8 cellular contexts compared by ENCODE assay signal in the genomic region with DNA sequence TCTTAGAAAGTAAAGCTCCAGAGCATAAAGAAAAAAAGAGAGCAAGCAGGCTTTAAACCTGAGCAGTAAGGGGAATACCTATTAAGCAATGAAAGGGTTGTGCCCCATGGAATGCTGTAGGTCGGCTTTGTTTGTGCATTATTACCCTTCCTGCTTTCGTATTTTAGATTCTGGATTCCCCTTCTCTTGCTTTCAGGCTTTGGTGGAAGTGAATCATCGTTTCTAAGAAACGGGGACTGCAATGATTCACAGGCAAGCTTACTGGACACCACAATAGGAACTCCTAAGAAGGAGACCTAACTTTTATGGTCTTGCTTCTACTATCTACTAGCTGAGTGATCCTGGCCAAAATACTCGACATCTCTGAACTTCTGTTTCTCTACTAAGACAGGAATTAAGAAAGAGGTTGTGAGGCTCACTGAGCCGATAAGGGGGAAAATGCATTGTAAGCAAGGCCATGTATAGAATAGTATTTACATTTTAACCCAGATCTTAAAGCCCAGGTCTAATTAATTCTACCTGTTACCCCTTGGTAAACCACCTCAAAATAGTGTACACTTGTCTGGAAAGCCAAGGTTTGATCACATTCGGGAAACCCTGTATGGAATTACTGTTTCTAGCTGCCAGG. TPM values are rescaled to one million over a fixed set of nuclear protein-coding genes. Genes with fewer than 3 reads are reported as not detected.
DNase-seq lines count a peak whose midpoint lies in the region; ATAC-seq and TF ChIP-seq lines count a peak whose summit lies in the region.

No MANE protein-coding gene starts in this region.

- peak; percentile 48 to 68 for DNase-seq in AML-193 (lab: John Stamatoyannopoulos, UW)
- peak; percentile 89 for DNase-seq in glomerular endothelial cell (ENCODE audit: extremely low read depth, low read depth, low spot score)
- peak; percentile 89 for DNase-seq in stromal cell of bone marrow (ENCODE audit: low read depth)
- DNase-seq in left ventricle myocardium superior = no peak
- no peak for DNase-seq in putamen (ENCODE audit: low spot score)

- intact Hi-C loops in left ventricle myocardium superior (cut with micrococcal nuclease) = no loop called here

- peak; percentile 32 for ATAC-seq in GM19023 (IDR thresholded peaks at IDR 0.05; ENCODE audit: unreplicated experiment)
- peak; percentile 47 for ATAC-seq in HG03442 (IDR thresholded peaks at IDR 0.05; ENCODE audit: unreplicated experiment)
- ATAC-seq in left ventricle myocardium superior = no peak

- no peak for TF ChIP-seq CTCF in WI38 (IDR thresholded peaks at IDR 0.05; ENCODE audit: low read depth, low read length)

- H3K4me3 ChIP-seq in WI38 (ENCODE audit: low read depth, low read length) = peak overlapping the region; percentile 70; the same call in 1 of the 2 replicates

RNA-seq across cellular contexts. Expression of a gene that starts 1.2 kb away (rescaled TPM):
- total RNA-seq in glomerular endothelial cell (30.1 and 33.3 TPM in 2 replicates), left ventricle myocardium superior (2.5 TPM)

Comparison
In these comparisons a context has a peak if more than half of its experiments do, and no peak if none do; other contexts are left out.
1. DNase-seq: peak in AML-193 (2 of 2), glomerular endothelial cell (single experiment) and stromal cell of bone marrow (single experiment); none in left ventricle myocardium superior (single experiment) and putamen (single experiment).